In genomic region chr7:107614425-107614824, GRCh38 we compare ENCODE assay signal across 12 cellular contexts. TPM values are rescaled to one million over a fixed set of nuclear protein-coding genes. Genes with fewer than 3 reads are reported as not detected.
A peak's percentile ranks its signal among the peaks of the same experiment; 100 is the strongest.
DNase-seq lines count a peak whose midpoint lies in the region; ATAC-seq, FAIRE-seq and TF ChIP-seq lines count a peak whose summit lies in the region.
"Had no signal": no experiment of that assay in that cellular context is flagged by ENCODE, and none has a peak within 500 bp of the region (broad histone marks: within the 10 kb centered on the region; RNA-seq: fewer than 3 reads in every experiment).

No MANE protein-coding gene starts in this region.

- no peak for ATAC-seq in HG03565 (IDR thresholded peaks at IDR 0.05; ENCODE audit: unreplicated experiment)
- ATAC-seq: activated naive CD4-positive, alpha-beta T cell treated with anti-CD3 and anti-CD28 coated beads, Interleukin-2, amount 50 U/mL, for 72 hours had no signal

- H3K4me3 ChIP-seq in epithelial cell of esophagus (ENCODE audit: low read length) = no peak overlapping the region
- H3K4me3 ChIP-seq in kidney (ENCODE audit: low read length in 2 of 2) = no peak overlapping the region
- H3K4me3 ChIP-seq: SK-N-MC, suprapubic skin had no signal

- no peak overlapping the region for H3K9ac ChIP-seq in kidney (ENCODE audit: low read length in 2 of 2)

- no peaks in the 10 kb centered on the region for H3K4me1 ChIP-seq in kidney (ENCODE audit: control insufficient read depth in 1 of 2, insufficient read depth in 1 of 2, low read depth in 1 of 2, low read length in 2 of 2)

- H3K36me3 ChIP-seq in kidney (ENCODE audit: control insufficient read depth in 1 of 2, insufficient read depth in 2 of 2, low read length in 2 of 2) = peaks cover 0 to 3% of the 10 kb centered on the region in 2 donors

- DNase-seq in AG08395 (ENCODE audit: low spot score) (peak; percentile 72), epithelial cell of esophagus (ENCODE audit: low read depth) (peak; percentile 66), kidney (no peak)
- no peak for DNase-seq in stimulated activated CD8-positive, alpha-beta memory T cell treated with anti-CD3 and anti-CD28 coated beads, Interleukin-4, amount 100 ng/mL, for 48 hours
- DNase-seq: CD4-positive, CD25-positive, alpha-beta regulatory T cell; NCI-H345 had no signal

- H3K27ac ChIP-seq in kidney (ENCODE audit: low read depth in 2 of 2, low read length in 2 of 2) = no peak overlapping the region
- H3K27ac ChIP-seq: neutrophil, SK-N-MC, suprapubic skin had no signal

- no peaks in the 10 kb centered on the region for H3K9me3 ChIP-seq in kidney (ENCODE audit: control insufficient read depth in 1 of 2, low read length in 2 of 2)
- H3K9me3 ChIP-seq: neutrophil, suprapubic skin had no signal

- intact Hi-C loops in kidney (cut with DNase I) = no loop called here

- no peak for FAIRE-seq in kidney (lab: Jason Lieb, UNC)

- TF ChIP-seq RAD21 in Ishikawa (IDR thresholded peaks at IDR 0.05; ENCODE audit: low read depth) = no peak

- TF ChIP-seq EP300 in Ishikawa (IDR thresholded peaks at IDR 0.05; ENCODE audit: borderline replicate concordance) = no peak

- no peak for TF ChIP-seq CTCF in epithelial cell of esophagus (IDR thresholded peaks at IDR 0.05; ENCODE audit: insufficient read depth, low read depth, low read length, missing control alignments)
- no peak for TF ChIP-seq CTCF in kidney (IDR thresholded peaks at IDR 0.05; ENCODE audit: borderline replicate concordance, extremely low read depth, insufficient read depth)

TF ChIP-seq in Ishikawa, 13 proteins besides CTCF, POLR2A, EP300 and RAD21:
- TF ChIP-seq TEAD4 (IDR thresholded peaks at IDR 0.05) (peak; percentile 57), CEBPB (IDR thresholded peaks at IDR 0.05) (peak; percentile 47), NFIC (IDR thresholded peaks at IDR 0.05) (peak; percentile 66), MAX (IDR thresholded peaks at IDR 0.05) (no peak)
TF ChIP-seq in Ishikawa: peak in this region for 3.

RNA-seq across cellular contexts. Expression of gene BCAP29, which starts 34.4 kb away (rescaled TPM):
- total RNA-seq in kidney = 50.2 TPM
- polyA plus RNA-seq in kidney (ENCODE audit: insufficient read depth, low read depth, low replicate concordance) = 31.2 TPM

RNA-seq across cellular contexts. Expression of gene SLC26A4, which starts 46.2 kb away (rescaled TPM):
- 2.5 TPM for total RNA-seq in kidney
- 7.3 TPM for polyA plus RNA-seq in kidney (ENCODE audit: insufficient read depth, low read depth, low replicate concordance)

RNA-seq across cellular contexts. Expression of gene DUS4L, which starts 50.7 kb away (rescaled TPM):
- total RNA-seq in kidney = 8.4 TPM
- polyA plus RNA-seq in kidney (ENCODE audit: insufficient read depth, low read depth, low replicate concordance) = 7.3 TPM

RNA-seq across cellular contexts. Expression of gene COG5, which starts 50.7 kb away (rescaled TPM):
- total RNA-seq in kidney = 45.7 TPM
- 8.6 TPM for polyA plus RNA-seq in kidney (ENCODE audit: insufficient read depth, low read depth, low replicate concordance)

Comparison
In these comparisons a context has a peak if more than half of its experiments do, and no peak if none do; other contexts are left out.
1. DNase-seq: peak in AG08395 (single experiment) and epithelial cell of esophagus (single experiment); none in stimulated activated CD8-positive, alpha-beta memory T cell treated with anti-CD3 and anti-CD28 coated beads, Interleukin-4, amount 100 ng/mL, for 48 hours (single experiment) and kidney (single experiment).